1 cellular context compared by ENCODE assay signal in genomic region chr9:95581900-95582299, GRCh38.
TF ChIP-seq lines count a peak whose summit lies in the region.

No MANE protein-coding gene starts in this region.

TF ChIP-seq in GM23338, 12 proteins besides CTCF, POLR2A, EP300 and RAD21 (continued from another document):
- TF ChIP-seq ZNF462 (CRISPR knock-in tag; IDR thresholded peaks at IDR 0.05) (no peak), NANOG (IDR thresholded peaks at IDR 0.05; ENCODE audit: borderline replicate concordance) (no peak)
